Comparison of ENCODE assay signal across 12 cellular contexts in genomic region chr17:83100853-83101391, GRCh38. TPM values are rescaled to one million over a fixed set of nuclear protein-coding genes. Genes with fewer than 3 reads are reported as not detected.
A peak's percentile ranks its signal among the peaks of the same experiment; 100 is the strongest.
DNase-seq lines count a peak whose midpoint lies in the region; ATAC-seq, FAIRE-seq and TF ChIP-seq lines count a peak whose summit lies in the region.
"Had no signal": no experiment of that assay in that cellular context is flagged by ENCODE, and none has a peak within 500 bp of the region (broad histone marks: within the 10 kb centered on the region; RNA-seq: fewer than 3 reads in every experiment).

No MANE protein-coding gene starts in this region.

- peak; percentile 14 to 21 for ATAC-seq in activated naive CD4-positive, alpha-beta T cell treated with anti-CD3 and anti-CD28 coated beads, Interleukin-2, amount 50 U/mL, for 72 hours
- ATAC-seq in lower lobe of right lung, result peak; percentile 4 to 9
- peak; percentile 5 for ATAC-seq in upper lobe of right lung
- no peak for ATAC-seq in HG03108 (IDR thresholded peaks at IDR 0.05; ENCODE audit: unreplicated experiment)
- ATAC-seq: WTC11 had no signal

- peaks cover 7% of the 10 kb centered on the region for H3K4me1 Mint-ChIP-seq in activated naive CD4-positive, alpha-beta T cell treated with anti-CD3 and anti-CD28 coated beads for 36 hours (ENCODE audit: low read depth)

- no peak overlapping the region for H3K4me3 ChIP-seq in lower lobe of right lung
- no peak overlapping the region for H3K4me3 ChIP-seq in upper lobe of right lung
- H3K4me3 ChIP-seq: HAP-1, lung had no signal

- no peaks in the 10 kb centered on the region for H3K9me3 Mint-ChIP-seq in activated naive CD4-positive, alpha-beta T cell treated with anti-CD3 and anti-CD28 coated beads, Interleukin-2, amount 50 U/mL, for 72 hours
- no peaks in the 10 kb centered on the region for H3K9me3 Mint-ChIP-seq in activated naive CD4-positive, alpha-beta T cell treated with anti-CD3 and anti-CD28 coated beads for 36 hours
- H3K9me3 Mint-ChIP-seq: activated naive CD8-positive, alpha-beta T cell treated with anti-CD3 and anti-CD28 coated beads for 36 hours; WTC11 had no signal

- peaks cover 49% of the 10 kb centered on the region for H3K4me1 ChIP-seq in lower lobe of right lung
- H3K4me1 ChIP-seq in upper lobe of right lung, result peaks cover 43% of the 10 kb centered on the region
- H3K4me1 ChIP-seq: HAP-1 had no signal

- H3K27ac Mint-ChIP-seq in activated naive CD4-positive, alpha-beta T cell treated with anti-CD3 and anti-CD28 coated beads, Interleukin-2, amount 50 U/mL, for 72 hours, result no peak overlapping the region
- no peak overlapping the region for H3K27ac Mint-ChIP-seq in activated naive CD4-positive, alpha-beta T cell treated with anti-CD3 and anti-CD28 coated beads for 36 hours
- H3K27ac Mint-ChIP-seq: activated naive CD8-positive, alpha-beta T cell treated with anti-CD3 and anti-CD28 coated beads for 36 hours; WTC11 had no signal

- intact Hi-C loops in activated naive CD4-positive, alpha-beta T cell treated with anti-CD3 and anti-CD28 coated beads for 36 hours (cut with micrococcal nuclease), result no loop called here
- intact Hi-C loops in lower lobe of right lung (cut with DNase I) (no loop called here), upper lobe of right lung (cut with DNase I) (no loop called here)

- H3K27me3 Mint-ChIP-seq in activated naive CD4-positive, alpha-beta T cell treated with anti-CD3 and anti-CD28 coated beads for 36 hours (ENCODE audit: low read depth), result peaks cover 19% of the 10 kb centered on the region

- no peaks in the 10 kb centered on the region for H3K9me3 ChIP-seq in lower lobe of right lung
- no peaks in the 10 kb centered on the region for H3K9me3 ChIP-seq in upper lobe of right lung
- H3K9me3 ChIP-seq: HAP-1 had no signal

- CTCF ChIA-PET in activated naive CD4-positive, alpha-beta T cell treated with anti-CD3 and anti-CD28 coated beads for 36 hours (lab: Charles Lee), result no interaction called here

- H3K27me3 ChIP-seq in lower lobe of right lung (ENCODE audit: low read depth), result peaks cover 16% of the 10 kb centered on the region
- no peaks in the 10 kb centered on the region for H3K27me3 ChIP-seq in upper lobe of right lung

- FAIRE-seq in HTR-8/SVneo (lab: Jason Lieb, UNC), result no peak

- TF ChIP-seq CTCF in lower lobe of right lung (IDR thresholded peaks at IDR 0.05) (no peak), upper lobe of right lung (IDR thresholded peaks at IDR 0.05) (no peak)

- H3K36me3 Mint-ChIP-seq in activated naive CD4-positive, alpha-beta T cell treated with anti-CD3 and anti-CD28 coated beads, Interleukin-2, amount 50 U/mL, for 72 hours, result no peaks in the 10 kb centered on the region
- no peaks in the 10 kb centered on the region for H3K36me3 Mint-ChIP-seq in activated naive CD4-positive, alpha-beta T cell treated with anti-CD3 and anti-CD28 coated beads for 36 hours (ENCODE audit: low read depth)

- DNase-seq in activated naive CD4-positive, alpha-beta T cell treated with anti-CD3 and anti-CD28 coated beads, Interleukin-2, amount 50 U/mL, for 72 hours (ENCODE audit: low spot score in 2 of 2), result no peak
- DNase-seq in activated naive CD4-positive, alpha-beta T cell treated with anti-CD3 and anti-CD28 coated beads for 36 hours, result no peak
- DNase-seq in RPMI8226 (peak; percentile 92), lower lobe of right lung (no peak), upper lobe of right lung (no peak), HTR-8/SVneo (ENCODE audit: insufficient read length, low spot score) (no peak)
- DNase-seq in stimulated activated CD4-positive, alpha-beta T cell treated with anti-CD3 and anti-CD28 coated beads, Interleukin-4, amount 100 ng/mL, for 1 hour, result no peak
- DNase-seq: activated naive CD8-positive, alpha-beta T cell treated with anti-CD3 and anti-CD28 coated beads for 36 hours had no signal

- no peak overlapping the region for H3K4me3 Mint-ChIP-seq in activated naive CD4-positive, alpha-beta T cell treated with anti-CD3 and anti-CD28 coated beads for 36 hours
- H3K4me3 Mint-ChIP-seq: activated naive CD8-positive, alpha-beta T cell treated with anti-CD3 and anti-CD28 coated beads for 36 hours; WTC11 had no signal

- peaks cover 3% of the 10 kb centered on the region for H3K36me3 ChIP-seq in lower lobe of right lung
- peaks cover 1% of the 10 kb centered on the region for H3K36me3 ChIP-seq in upper lobe of right lung
- H3K36me3 ChIP-seq: HAP-1 had no signal

- no peak overlapping the region for H3K27ac ChIP-seq in lower lobe of right lung
- peak overlapping the region; percentile 60 for H3K27ac ChIP-seq in upper lobe of right lung

RNA-seq across cellular contexts. Expression of gene METRNL, which starts 21.5 kb away (rescaled TPM):
- 10 to 100 TPM in 1 of 2 donors, 1 to 10 TPM in 1; 9.1 to 32.4 TPM for total RNA-seq in activated naive CD4-positive, alpha-beta T cell treated with anti-CD3 and anti-CD28 coated beads, Interleukin-2, amount 50 U/mL, for 72 hours
- 10 to 100 TPM; 14.4 to 15.2 TPM for total RNA-seq in activated naive CD4-positive, alpha-beta T cell treated with anti-CD3 and anti-CD28 coated beads for 36 hours
- total RNA-seq in lower lobe of right lung (59.8 TPM), upper lobe of right lung (79.9 TPM)
